In the genomic region with DNA sequence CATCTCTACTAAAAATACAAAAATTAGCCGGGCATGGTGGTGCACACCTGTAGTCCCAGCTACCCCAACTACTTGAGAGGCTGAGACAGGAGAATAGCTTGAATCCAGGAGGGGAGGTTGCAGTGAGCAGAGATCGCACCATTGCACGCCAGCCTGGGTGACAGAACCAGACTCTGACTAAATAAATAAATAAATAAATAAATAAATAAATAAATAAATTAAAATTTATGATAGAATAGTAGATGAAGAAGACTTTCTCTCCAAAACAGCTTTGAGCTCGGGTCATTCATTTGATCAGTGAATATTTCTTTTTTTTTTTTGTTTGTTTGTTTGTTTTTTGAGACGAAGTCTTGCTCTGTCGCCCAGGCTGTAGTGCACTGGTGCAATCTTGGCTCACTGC, we compare ENCODE assay signal across 2 cellular contexts.
A peak's percentile ranks its signal among the peaks of the same experiment; 100 is the strongest.
TF ChIP-seq lines count a peak whose summit lies in the region.

No MANE protein-coding gene starts in this region.

TF ChIP-seq in GM23338, 12 proteins besides CTCF, POLR2A, EP300 and RAD21 (continued from another document):
- no peak for TF ChIP-seq ZNF462 (CRISPR knock-in tag; IDR thresholded peaks at IDR 0.05)
- no peak for TF ChIP-seq POLR2AphosphoS5 (IDR thresholded peaks at IDR 0.05; ENCODE audit: low read depth)
- no peak for TF ChIP-seq ZNF331 (CRISPR knock-in tag; IDR thresholded peaks at IDR 0.05; ENCODE audit: low read depth)
- no peak for TF ChIP-seq STAT1 (IDR thresholded peaks at IDR 0.05; ENCODE audit: unreplicated experiment)

TF ChIP-seq in HEK293, 187 proteins besides CTCF, POLR2A, EP300 and RAD21 (continued from another document and continues in another):
- TF ChIP-seq, protein P1, sequence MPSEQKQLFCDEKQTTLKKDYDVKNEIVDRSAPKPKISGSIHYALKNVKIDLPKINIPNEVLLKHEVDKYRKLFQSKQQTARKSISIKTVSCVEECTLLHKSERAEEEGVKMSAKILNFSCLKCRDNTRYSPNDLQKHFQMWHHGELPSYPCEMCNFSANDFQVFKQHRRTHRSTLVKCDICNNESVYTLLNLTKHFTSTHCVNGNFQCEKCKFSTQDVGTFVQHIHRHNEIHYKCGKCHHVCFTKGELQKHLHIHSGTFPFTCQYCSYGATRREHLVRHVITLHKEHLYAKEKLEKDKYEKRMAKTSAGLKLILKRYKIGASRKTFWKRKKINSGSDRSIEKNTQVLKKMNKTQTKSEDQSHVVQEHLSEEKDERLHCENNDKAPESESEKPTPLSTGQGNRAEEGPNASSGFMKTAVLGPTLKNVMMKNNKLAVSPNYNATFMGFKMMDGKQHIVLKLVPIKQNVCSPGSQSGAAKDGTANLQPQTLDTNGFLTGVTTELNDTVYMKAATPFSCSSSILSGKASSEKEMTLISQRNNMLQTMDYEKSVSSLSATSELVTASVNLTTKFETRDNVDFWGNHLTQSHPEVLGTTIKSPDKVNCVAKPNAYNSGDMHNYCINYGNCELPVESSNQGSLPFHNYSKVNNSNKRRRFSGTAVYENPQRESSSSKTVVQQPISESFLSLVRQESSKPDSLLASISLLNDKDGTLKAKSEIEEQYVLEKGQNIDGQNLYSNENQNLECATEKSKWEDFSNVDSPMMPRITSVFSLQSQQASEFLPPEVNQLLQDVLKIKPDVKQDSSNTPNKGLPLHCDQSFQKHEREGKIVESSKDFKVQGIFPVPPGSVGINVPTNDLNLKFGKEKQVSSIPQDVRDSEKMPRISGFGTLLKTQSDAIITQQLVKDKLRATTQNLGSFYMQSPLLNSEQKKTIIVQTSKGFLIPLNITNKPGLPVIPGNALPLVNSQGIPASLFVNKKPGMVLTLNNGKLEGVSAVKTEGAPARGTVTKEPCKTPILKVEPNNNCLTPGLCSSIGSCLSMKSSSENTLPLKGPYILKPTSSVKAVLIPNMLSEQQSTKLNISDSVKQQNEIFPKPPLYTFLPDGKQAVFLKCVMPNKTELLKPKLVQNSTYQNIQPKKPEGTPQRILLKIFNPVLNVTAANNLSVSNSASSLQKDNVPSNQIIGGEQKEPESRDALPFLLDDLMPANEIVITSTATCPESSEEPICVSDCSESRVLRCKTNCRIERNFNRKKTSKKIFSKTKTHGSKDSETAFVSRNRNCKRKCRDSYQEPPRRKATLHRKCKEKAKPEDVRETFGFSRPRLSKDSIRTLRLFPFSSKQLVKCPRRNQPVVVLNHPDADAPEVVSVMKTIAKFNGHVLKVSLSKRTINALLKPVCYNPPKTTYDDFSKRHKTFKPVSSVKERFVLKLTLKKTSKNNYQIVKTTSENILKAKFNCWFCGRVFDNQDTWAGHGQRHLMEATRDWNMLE (tag by site-specific recombination; conservative IDR thresholded peaks at IDR 0.05; ENCODE audit: low read depth), result peak; percentile 61; the same call in 1 of the 2 replicates
- TF ChIP-seq ZSCAN23 (tag by site-specific recombination; IDR thresholded peaks at IDR 0.05) (no peak), ZNF585B (tag by site-specific recombination; IDR thresholded peaks at IDR 0.05) (no peak), ZNF654 (tag by site-specific recombination; IDR thresholded peaks at IDR 0.05; ENCODE audit: low read depth) (peak; percentile 16; the same call in 1 of the 2 replicates), ZNF521 (tag by site-specific recombination; IDR thresholded peaks at IDR 0.05) (no peak), MEIS1 (CRISPR knock-in tag; IDR thresholded peaks at IDR 0.05; ENCODE audit: borderline replicate concordance) (no peak), HOXD13 (CRISPR knock-in tag; IDR thresholded peaks at IDR 0.05; ENCODE audit: borderline replicate concordance) (no peak), ZBTB17 (tag by site-specific recombination; IDR thresholded peaks at IDR 0.05) (no peak), ZNF138 (tag by site-specific recombination; IDR thresholded peaks at IDR 0.05; ENCODE audit: borderline replicate concordance) (no peak), ZNF548 (tag by site-specific recombination; IDR thresholded peaks at IDR 0.05) (no peak), ZNF555 (tag by site-specific recombination; conservative IDR thresholded peaks at IDR 0.05) (peak; percentile 36), HOXA7 (CRISPR knock-in tag; IDR thresholded peaks at IDR 0.05; ENCODE audit: borderline replicate concordance) (no peak), ZNF623 (tag by site-specific recombination; IDR thresholded peaks at IDR 0.05) (peak; percentile 38; the same call in 1 of the 2 replicates), ZBTB6 (tag by site-specific recombination; IDR thresholded peaks at IDR 0.05) (no peak), ZFP69B (tag by site-specific recombination; IDR thresholded peaks at IDR 0.05) (no peak), HOXC10 (CRISPR knock-in tag; IDR thresholded peaks at IDR 0.05) (no peak), ZNF664 (tag by site-specific recombination; IDR thresholded peaks at IDR 0.05) (no peak), PRDM6 (tag by site-specific recombination; IDR thresholded peaks at IDR 0.05) (no peak), ZNF510 (tag by site-specific recombination; IDR thresholded peaks at IDR 0.05; ENCODE audit: insufficient replicate concordance) (peak; percentile 17), ATF2 (tag by site-specific recombination; IDR thresholded peaks at IDR 0.05; ENCODE audit: low read depth) (no peak), ZNF223 (tag by site-specific recombination; IDR thresholded peaks at IDR 0.05) (no peak), ZNF785 (tag by site-specific recombination; IDR thresholded peaks at IDR 0.05) (no peak), ZNF701 (tag by site-specific recombination; IDR thresholded peaks at IDR 0.05) (no peak), ZNF792 (tag by site-specific recombination; IDR thresholded peaks at IDR 0.05) (no peak), ZNF404 (tag by site-specific recombination; IDR thresholded peaks at IDR 0.05) (no peak), ZNF76 (tag by site-specific recombination; IDR thresholded peaks at IDR 0.05; ENCODE audit: borderline replicate concordance, low read depth) (no peak), ZNF23 (tag by site-specific recombination; IDR thresholded peaks at IDR 0.05; ENCODE audit: borderline replicate concordance) (no peak)
- TF ChIP-seq, protein P2, sequence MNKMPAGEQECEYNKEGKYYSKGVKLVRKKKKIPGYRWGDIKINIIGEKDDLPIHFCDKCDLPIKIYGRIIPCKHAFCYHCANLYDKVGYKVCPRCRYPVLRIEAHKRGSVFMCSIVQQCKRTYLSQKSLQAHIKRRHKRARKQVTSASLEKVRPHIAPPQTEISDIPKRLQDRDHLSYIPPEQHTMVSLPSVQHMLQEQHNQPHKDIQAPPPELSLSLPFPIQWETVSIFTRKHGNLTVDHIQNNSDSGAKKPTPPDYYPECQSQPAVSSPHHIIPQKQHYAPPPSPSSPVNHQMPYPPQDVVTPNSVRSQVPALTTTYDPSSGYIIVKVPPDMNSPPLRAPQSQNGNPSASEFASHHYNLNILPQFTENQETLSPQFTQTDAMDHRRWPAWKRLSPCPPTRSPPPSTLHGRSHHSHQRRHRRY (tag by site-specific recombination; IDR thresholded peaks at IDR 0.05), result no peak
- TF ChIP-seq, protein P3, sequence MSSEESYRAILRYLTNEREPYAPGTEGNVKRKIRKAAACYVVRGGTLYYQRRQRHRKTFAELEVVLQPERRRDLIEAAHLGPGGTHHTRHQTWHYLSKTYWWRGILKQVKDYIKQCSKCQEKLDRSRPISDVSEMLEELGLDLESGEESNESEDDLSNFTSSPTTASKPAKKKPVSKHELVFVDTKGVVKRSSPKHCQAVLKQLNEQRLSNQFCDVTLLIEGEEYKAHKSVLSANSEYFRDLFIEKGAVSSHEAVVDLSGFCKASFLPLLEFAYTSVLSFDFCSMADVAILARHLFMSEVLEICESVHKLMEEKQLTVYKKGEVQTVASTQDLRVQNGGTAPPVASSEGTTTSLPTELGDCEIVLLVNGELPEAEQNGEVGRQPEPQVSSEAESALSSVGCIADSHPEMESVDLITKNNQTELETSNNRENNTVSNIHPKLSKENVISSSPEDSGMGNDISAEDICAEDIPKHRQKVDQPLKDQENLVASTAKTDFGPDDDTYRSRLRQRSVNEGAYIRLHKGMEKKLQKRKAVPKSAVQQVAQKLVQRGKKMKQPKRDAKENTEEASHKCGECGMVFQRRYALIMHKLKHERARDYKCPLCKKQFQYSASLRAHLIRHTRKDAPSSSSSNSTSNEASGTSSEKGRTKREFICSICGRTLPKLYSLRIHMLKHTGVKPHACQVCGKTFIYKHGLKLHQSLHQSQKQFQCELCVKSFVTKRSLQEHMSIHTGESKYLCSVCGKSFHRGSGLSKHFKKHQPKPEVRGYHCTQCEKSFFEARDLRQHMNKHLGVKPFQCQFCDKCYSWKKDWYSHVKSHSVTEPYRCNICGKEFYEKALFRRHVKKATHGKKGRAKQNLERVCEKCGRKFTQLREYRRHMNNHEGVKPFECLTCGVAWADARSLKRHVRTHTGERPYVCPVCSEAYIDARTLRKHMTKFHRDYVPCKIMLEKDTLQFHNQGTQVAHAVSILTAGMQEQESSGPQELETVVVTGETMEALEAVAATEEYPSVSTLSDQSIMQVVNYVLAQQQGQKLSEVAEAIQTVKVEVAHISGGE (tag by site-specific recombination; conservative IDR thresholded peaks at IDR 0.05; ENCODE audit: low read depth), result 0 out of 2 replicates have a peak, but pooled peaks have one; percentile 41
- TF ChIP-seq, protein P4, sequence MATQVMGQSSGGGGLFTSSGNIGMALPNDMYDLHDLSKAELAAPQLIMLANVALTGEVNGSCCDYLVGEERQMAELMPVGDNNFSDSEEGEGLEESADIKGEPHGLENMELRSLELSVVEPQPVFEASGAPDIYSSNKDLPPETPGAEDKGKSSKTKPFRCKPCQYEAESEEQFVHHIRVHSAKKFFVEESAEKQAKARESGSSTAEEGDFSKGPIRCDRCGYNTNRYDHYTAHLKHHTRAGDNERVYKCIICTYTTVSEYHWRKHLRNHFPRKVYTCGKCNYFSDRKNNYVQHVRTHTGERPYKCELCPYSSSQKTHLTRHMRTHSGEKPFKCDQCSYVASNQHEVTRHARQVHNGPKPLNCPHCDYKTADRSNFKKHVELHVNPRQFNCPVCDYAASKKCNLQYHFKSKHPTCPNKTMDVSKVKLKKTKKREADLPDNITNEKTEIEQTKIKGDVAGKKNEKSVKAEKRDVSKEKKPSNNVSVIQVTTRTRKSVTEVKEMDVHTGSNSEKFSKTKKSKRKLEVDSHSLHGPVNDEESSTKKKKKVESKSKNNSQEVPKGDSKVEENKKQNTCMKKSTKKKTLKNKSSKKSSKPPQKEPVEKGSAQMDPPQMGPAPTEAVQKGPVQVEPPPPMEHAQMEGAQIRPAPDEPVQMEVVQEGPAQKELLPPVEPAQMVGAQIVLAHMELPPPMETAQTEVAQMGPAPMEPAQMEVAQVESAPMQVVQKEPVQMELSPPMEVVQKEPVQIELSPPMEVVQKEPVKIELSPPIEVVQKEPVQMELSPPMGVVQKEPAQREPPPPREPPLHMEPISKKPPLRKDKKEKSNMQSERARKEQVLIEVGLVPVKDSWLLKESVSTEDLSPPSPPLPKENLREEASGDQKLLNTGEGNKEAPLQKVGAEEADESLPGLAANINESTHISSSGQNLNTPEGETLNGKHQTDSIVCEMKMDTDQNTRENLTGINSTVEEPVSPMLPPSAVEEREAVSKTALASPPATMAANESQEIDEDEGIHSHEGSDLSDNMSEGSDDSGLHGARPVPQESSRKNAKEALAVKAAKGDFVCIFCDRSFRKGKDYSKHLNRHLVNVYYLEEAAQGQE (tag by site-specific recombination; IDR thresholded peaks at IDR 0.05), result peak; percentile 33; the same call in 1 of the 2 replicates
- TF ChIP-seq, protein P5, sequence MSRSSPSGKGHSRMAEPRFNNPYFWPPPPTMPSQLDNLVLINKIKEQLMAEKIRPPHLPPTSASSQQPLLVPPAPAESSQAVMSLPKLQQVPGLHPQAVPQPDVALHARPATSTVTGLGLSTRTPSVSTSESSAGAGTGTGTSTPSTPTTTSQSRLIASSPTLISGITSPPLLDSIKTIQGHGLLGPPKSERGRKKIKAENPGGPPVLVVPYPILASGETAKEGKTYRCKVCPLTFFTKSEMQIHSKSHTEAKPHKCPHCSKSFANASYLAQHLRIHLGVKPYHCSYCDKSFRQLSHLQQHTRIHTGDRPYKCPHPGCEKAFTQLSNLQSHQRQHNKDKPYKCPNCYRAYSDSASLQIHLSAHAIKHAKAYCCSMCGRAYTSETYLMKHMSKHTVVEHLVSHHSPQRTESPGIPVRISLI (tag by site-specific recombination; IDR thresholded peaks at IDR 0.05), result no peak
